1 cellular context compared by ENCODE assay signal in the genomic region with DNA sequence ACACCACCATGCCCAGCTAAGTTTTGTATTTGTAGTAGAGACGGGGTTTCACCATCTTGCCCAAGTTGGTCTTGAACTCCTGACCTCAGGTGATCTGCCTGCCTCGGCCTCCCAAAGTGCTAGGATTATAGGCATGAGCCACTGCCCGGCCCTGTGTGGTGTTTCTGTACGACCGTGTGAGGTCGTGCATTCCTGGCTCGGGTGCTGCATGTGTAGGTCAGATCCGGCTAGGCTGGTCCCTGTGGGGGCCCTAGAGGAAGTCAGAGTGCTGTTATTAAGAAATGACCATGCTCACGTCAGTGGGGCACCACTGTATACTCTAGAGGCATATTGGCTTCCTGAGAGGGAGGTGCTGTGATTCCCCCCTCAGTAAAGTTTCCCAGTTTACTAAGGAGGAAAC.
TF ChIP-seq lines count a peak whose summit lies in the region.

No MANE protein-coding gene starts in this region.

TF ChIP-seq in HepG2, 621 proteins besides CTCF, POLR2A, EP300 and RAD21:
- TF ChIP-seq MED1 (CRISPR knock-in tag; IDR thresholded peaks at IDR 0.05), result no peak
- TF ChIP-seq RBM22 (optimal IDR thresholded peaks at IDR 0.05; ENCODE audit: low read length), result no peak
- TF ChIP-seq SRSF1 (optimal IDR thresholded peaks at IDR 0.05; ENCODE audit: low read depth, low read length), result no peak
- no peak for TF ChIP-seq ZNF704 (CRISPR knock-in tag; IDR thresholded peaks at IDR 0.05; ENCODE audit: borderline replicate concordance)
- no peak for TF ChIP-seq PRMT3 (CRISPR knock-in tag; IDR thresholded peaks at IDR 0.05; ENCODE audit: borderline replicate concordance, low read depth)
- TF ChIP-seq MYPOP (CRISPR knock-in tag; IDR thresholded peaks at IDR 0.05), result no peak
- no peak for TF ChIP-seq ZNF790 (CRISPR knock-in tag; IDR thresholded peaks at IDR 0.05; ENCODE audit: borderline replicate concordance)
- no peak for TF ChIP-seq MIER3 (CRISPR knock-in tag; IDR thresholded peaks at IDR 0.05; ENCODE audit: borderline replicate concordance)
- no peak for TF ChIP-seq ZFP62 (CRISPR knock-in tag; IDR thresholded peaks at IDR 0.05)
- TF ChIP-seq RFXANK (CRISPR knock-in tag; IDR thresholded peaks at IDR 0.05), result no peak
- TF ChIP-seq LCORL (IDR thresholded peaks at IDR 0.05), result no peak
- TF ChIP-seq LCORL (CRISPR knock-in tag; IDR thresholded peaks at IDR 0.05), result no peak
- no peak for TF ChIP-seq GLI4 (CRISPR knock-in tag; IDR thresholded peaks at IDR 0.05; ENCODE audit: borderline replicate concordance)
- TF ChIP-seq, protein P1, sequence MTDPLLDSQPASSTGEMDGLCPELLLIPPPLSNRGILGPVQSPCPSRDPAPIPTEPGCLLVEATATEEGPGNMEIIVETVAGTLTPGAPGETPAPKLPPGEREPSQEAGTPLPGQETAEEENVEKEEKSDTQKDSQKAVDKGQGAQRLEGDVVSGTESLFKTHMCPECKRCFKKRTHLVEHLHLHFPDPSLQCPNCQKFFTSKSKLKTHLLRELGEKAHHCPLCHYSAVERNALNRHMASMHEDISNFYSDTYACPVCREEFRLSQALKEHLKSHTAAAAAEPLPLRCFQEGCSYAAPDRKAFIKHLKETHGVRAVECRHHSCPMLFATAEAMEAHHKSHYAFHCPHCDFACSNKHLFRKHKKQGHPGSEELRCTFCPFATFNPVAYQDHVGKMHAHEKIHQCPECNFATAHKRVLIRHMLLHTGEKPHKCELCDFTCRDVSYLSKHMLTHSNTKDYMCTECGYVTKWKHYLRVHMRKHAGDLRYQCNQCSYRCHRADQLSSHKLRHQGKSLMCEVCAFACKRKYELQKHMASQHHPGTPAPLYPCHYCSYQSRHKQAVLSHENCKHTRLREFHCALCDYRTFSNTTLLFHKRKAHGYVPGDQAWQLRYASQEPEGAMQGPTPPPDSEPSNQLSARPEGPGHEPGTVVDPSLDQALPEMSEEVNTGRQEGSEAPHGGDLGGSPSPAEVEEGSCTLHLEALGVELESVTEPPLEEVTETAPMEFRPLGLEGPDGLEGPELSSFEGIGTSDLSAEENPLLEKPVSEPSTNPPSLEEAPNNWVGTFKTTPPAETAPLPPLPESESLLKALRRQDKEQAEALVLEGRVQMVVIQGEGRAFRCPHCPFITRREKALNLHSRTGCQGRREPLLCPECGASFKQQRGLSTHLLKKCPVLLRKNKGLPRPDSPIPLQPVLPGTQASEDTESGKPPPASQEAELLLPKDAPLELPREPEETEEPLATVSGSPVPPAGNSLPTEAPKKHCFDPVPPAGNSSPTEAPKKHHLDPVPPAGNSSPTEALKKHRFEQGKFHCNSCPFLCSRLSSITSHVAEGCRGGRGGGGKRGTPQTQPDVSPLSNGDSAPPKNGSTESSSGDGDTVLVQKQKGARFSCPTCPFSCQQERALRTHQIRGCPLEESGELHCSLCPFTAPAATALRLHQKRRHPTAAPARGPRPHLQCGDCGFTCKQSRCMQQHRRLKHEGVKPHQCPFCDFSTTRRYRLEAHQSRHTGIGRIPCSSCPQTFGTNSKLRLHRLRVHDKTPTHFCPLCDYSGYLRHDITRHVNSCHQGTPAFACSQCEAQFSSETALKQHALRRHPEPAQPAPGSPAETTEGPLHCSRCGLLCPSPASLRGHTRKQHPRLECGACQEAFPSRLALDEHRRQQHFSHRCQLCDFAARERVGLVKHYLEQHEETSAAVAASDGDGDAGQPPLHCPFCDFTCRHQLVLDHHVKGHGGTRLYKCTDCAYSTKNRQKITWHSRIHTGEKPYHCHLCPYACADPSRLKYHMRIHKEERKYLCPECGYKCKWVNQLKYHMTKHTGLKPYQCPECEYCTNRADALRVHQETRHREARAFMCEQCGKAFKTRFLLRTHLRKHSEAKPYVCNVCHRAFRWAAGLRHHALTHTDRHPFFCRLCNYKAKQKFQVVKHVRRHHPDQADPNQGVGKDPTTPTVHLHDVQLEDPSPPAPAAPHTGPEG (CRISPR knock-in tag; IDR thresholded peaks at IDR 0.05), result no peak
- TF ChIP-seq CREM (IDR thresholded peaks at IDR 0.05), result no peak
- TF ChIP-seq CREM (CRISPR knock-in tag; IDR thresholded peaks at IDR 0.05), result no peak
- TF ChIP-seq ZNF841 (CRISPR knock-in tag; IDR thresholded peaks at IDR 0.05; ENCODE audit: borderline replicate concordance), result no peak
- TF ChIP-seq ZNF703 (CRISPR knock-in tag; IDR thresholded peaks at IDR 0.05; ENCODE audit: borderline replicate concordance), result no peak
- TF ChIP-seq GTF3A (CRISPR knock-in tag; conservative IDR thresholded peaks at IDR 0.05), result no peak
- no peak for TF ChIP-seq ADNP (CRISPR knock-in tag; IDR thresholded peaks at IDR 0.05)
TF ChIP-seq in HepG2: peak in this region for 0.
